Comparison of ENCODE assay signal across 8 cellular contexts in genomic region chr20:36792422-36792821, GRCh38. TPM values are rescaled to one million over a fixed set of nuclear protein-coding genes. Genes with fewer than 3 reads are reported as not detected.
DNase-seq lines count a peak whose midpoint lies in the region; ATAC-seq lines count a peak whose summit lies in the region.

No MANE protein-coding gene starts in this region.

- no peak for ATAC-seq in activated CD4-positive, CD25-positive, alpha-beta regulatory T cell treated with anti-CD3 and anti-CD28 coated beads, Interleukin-2, amount 50 U/mL, for 24 hours

- DNase-seq in stimulated activated CD4-positive, alpha-beta T cell treated with anti-CD3 and anti-CD28 coated beads, Interleukin-1b, Interleukin-23, amount 100 ng/mL, for 48 hours = peak; percentile 8
- no peak for DNase-seq in stimulated activated CD4-positive, alpha-beta T cell treated with anti-CD3 and anti-CD28 coated beads, Interleukin-15, amount 100 ng/mL, for 24 hours
- peak; percentile 60 for DNase-seq in NCI-H226
- peak; percentile 81 for DNase-seq in cerebellum (ENCODE audit: low spot score)
- DNase-seq in myocyte (ENCODE audit: low read depth) = peak; percentile 76
- DNase-seq in activated CD4-positive, CD25-positive, alpha-beta regulatory T cell (lab: John Stamatoyannopoulos, UW) = no peak
- no peak for DNase-seq in mucosa of gallbladder (ENCODE audit: low spot score)

RNA-seq across cellular contexts. Expression of gene DSN1, which starts 18.9 kb away (rescaled TPM):
- total RNA-seq in cerebellum (10.2 TPM), myocyte (4.6 and 8.4 TPM in 2 replicates), mucosa of gallbladder (8.7 TPM)
- 3.8 TPM for polyA plus RNA-seq in myocyte (2012)

RNA-seq across cellular contexts. Expression of gene NDRG3, which starts 46.5 kb away (rescaled TPM):
- 44.5 TPM for total RNA-seq in cerebellum
- 13.3 and 15.6 TPM in 2 replicates for total RNA-seq in myocyte
- polyA plus RNA-seq in myocyte (2012) = 22.6 TPM
- 27.7 TPM for total RNA-seq in mucosa of gallbladder

Comparison
In these comparisons a context has a peak if more than half of its experiments do, and no peak if none do; other contexts are left out.
1. DNase-seq: peak in stimulated activated CD4-positive, alpha-beta T cell treated with anti-CD3 and anti-CD28 coated beads, Interleukin-1b, Interleukin-23, amount 100 ng/mL, for 48 hours (single experiment), NCI-H226 (single experiment), cerebellum (single experiment) and myocyte (single experiment); none in stimulated activated CD4-positive, alpha-beta T cell treated with anti-CD3 and anti-CD28 coated beads, Interleukin-15, amount 100 ng/mL, for 24 hours (single experiment), activated CD4-positive, CD25-positive, alpha-beta regulatory T cell (0 of 4) and mucosa of gallbladder (single experiment).